In the genomic region with DNA sequence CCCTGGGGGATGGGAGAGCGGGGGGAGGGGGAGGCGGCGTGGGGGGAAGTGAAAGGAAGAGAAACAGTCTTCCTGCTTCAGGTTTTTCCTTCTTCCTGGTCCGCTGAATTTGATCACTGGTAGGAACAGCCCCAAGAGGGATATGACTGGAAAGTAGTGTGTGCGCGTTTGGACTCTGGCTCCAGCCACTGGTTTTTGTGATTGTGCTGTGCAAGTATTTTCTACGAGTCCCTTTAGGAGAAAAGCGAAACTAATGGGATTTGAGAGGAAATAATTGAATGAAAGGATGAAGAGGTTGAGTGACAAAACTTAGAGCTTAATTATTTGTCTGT, we compare ENCODE assay signal across 9 cellular contexts. TPM values are rescaled to one million over a fixed set of nuclear protein-coding genes. Genes with fewer than 3 reads are reported as not detected.
A peak's percentile ranks its signal among the peaks of the same experiment; 100 is the strongest.
DNase-seq lines count a peak whose midpoint lies in the region; ATAC-seq and TF ChIP-seq lines count a peak whose summit lies in the region.
"Had no signal": no experiment of that assay in that cellular context is flagged by ENCODE, and none has a peak within 500 bp of the region (broad histone marks: within the 10 kb centered on the region; RNA-seq: fewer than 3 reads in every experiment).

No MANE protein-coding gene starts in this region.

- H3K36me3 Mint-ChIP-seq in activated T-helper 2 cell treated with anti-CD3 and anti-CD28 coated beads, Interferon-gamma antibody, Interleukin-2, Interleukin-4, amounts not matched to agents 10 μg/mL and 5 μg/mL and 100 μg/mL, durations not matched to agents 14 hours and 24 hours and 36 hours (ENCODE audit: low read depth) = no peaks in the 10 kb centered on the region
- H3K36me3 Mint-ChIP-seq in effector memory CD8-positive, alpha-beta T cell (ENCODE audit: insufficient read depth) = no peaks in the 10 kb centered on the region
- H3K36me3 Mint-ChIP-seq: activated naive CD8-positive, alpha-beta T cell treated with anti-CD3 and anti-CD28 coated beads, Interleukin-2, amount 10 ng/mL, durations not matched to agents 7 days and 5 days had no signal

- H3K4me1 Mint-ChIP-seq in activated T-helper 2 cell treated with anti-CD3 and anti-CD28 coated beads, Interferon-gamma antibody, Interleukin-2, Interleukin-4, amounts not matched to agents 10 μg/mL and 5 μg/mL and 100 μg/mL, durations not matched to agents 14 hours and 24 hours and 36 hours (ENCODE audit: low read depth) = peaks cover 2% of the 10 kb centered on the region
- H3K4me1 Mint-ChIP-seq in effector memory CD8-positive, alpha-beta T cell (ENCODE audit: low read depth in 2 of 2) = peaks cover 0 to 7% of the 10 kb centered on the region in 2 donors
- H3K4me1 Mint-ChIP-seq: activated naive CD8-positive, alpha-beta T cell treated with anti-CD3 and anti-CD28 coated beads, Interleukin-2, amount 10 ng/mL, durations not matched to agents 7 days and 5 days had no signal

- H3K9me3 ChIP-seq in SK-N-MC (ENCODE audit: low read depth, low read length) = no peaks in the 10 kb centered on the region
- no peaks in the 10 kb centered on the region for H3K9me3 ChIP-seq in gastroesophageal sphincter
- H3K9me3 ChIP-seq in trophoblast cell (ENCODE audit: insufficient read depth, low read depth, low read length) = no peaks in the 10 kb centered on the region

- no peak overlapping the region for H4K12ac ChIP-seq in trophoblast cell (ENCODE audit: low read depth, low read length)

- H3K4me3 ChIP-seq in SK-N-MC (peak overlapping the region; percentile 77), gastroesophageal sphincter (peak overlapping the region; percentile 53 to 66), trophoblast cell (ENCODE audit: low read depth, low read length) (peak overlapping the region; percentile 91)

- no peak overlapping the region for H2AFZ ChIP-seq in trophoblast cell (ENCODE audit: insufficient read depth, low read length, poor library complexity)

- no peak overlapping the region for H3K4me3 Mint-ChIP-seq in activated T-helper 2 cell treated with anti-CD3 and anti-CD28 coated beads, Interferon-gamma antibody, Interleukin-2, Interleukin-4, amounts not matched to agents 10 μg/mL and 5 μg/mL and 100 μg/mL, durations not matched to agents 14 hours and 24 hours and 36 hours (ENCODE audit: low read depth)
- H3K4me3 Mint-ChIP-seq in effector memory CD8-positive, alpha-beta T cell = peak overlapping the region in 1 of 2 donors; percentile 19

- no peak for TF ChIP-seq CTCF in gastroesophageal sphincter (IDR thresholded peaks at IDR 0.05)

- H3K4me1 ChIP-seq in gastroesophageal sphincter (peaks cover 0 to 10% (median 0%) of the 10 kb centered on the region in 3 donors), trophoblast cell (ENCODE audit: control insufficient read depth in 1 of 2, insufficient read depth in 2 of 2, low read length in 2 of 2) (peaks cover 0 to 1% of the 10 kb centered on the region in 2 experiments)

- H2AK5ac ChIP-seq in trophoblast cell (ENCODE audit: low read length) = no peak overlapping the region

- ATAC-seq in gastroesophageal sphincter (peak; percentile 2), GM21619 (IDR thresholded peaks at IDR 0.05; ENCODE audit: unreplicated experiment) (no peak), GM18511 (IDR thresholded peaks at IDR 0.05; ENCODE audit: unreplicated experiment) (no peak)
- no peak for ATAC-seq in effector memory CD8-positive, alpha-beta T cell (replicated peaks)

- H2BK120ac ChIP-seq in trophoblast cell (ENCODE audit: insufficient read depth, low read length, poor library complexity) = no peak overlapping the region

- no peak overlapping the region for H3K4ac ChIP-seq in trophoblast cell (ENCODE audit: low read depth, low read length)

- H3K27me3 Mint-ChIP-seq in activated T-helper 2 cell treated with anti-CD3 and anti-CD28 coated beads, Interferon-gamma antibody, Interleukin-2, Interleukin-4, amounts not matched to agents 10 μg/mL and 5 μg/mL and 100 μg/mL, durations not matched to agents 14 hours and 24 hours and 36 hours (ENCODE audit: low read depth) = peaks cover 20% of the 10 kb centered on the region
- H3K27me3 Mint-ChIP-seq in effector memory CD8-positive, alpha-beta T cell = peaks cover 0 to 24% of the 10 kb centered on the region in 2 donors

- no peaks in the 10 kb centered on the region for H3K9me3 Mint-ChIP-seq in activated T-helper 2 cell treated with anti-CD3 and anti-CD28 coated beads, Interferon-gamma antibody, Interleukin-2, Interleukin-4, amounts not matched to agents 10 μg/mL and 5 μg/mL and 100 μg/mL, durations not matched to agents 14 hours and 24 hours and 36 hours
- H3K9me3 Mint-ChIP-seq in effector memory CD8-positive, alpha-beta T cell = peaks cover 0 to 1% of the 10 kb centered on the region in 2 donors
- H3K9me3 Mint-ChIP-seq: activated naive CD8-positive, alpha-beta T cell treated with anti-CD3 and anti-CD28 coated beads, Interleukin-2, amount 10 ng/mL, durations not matched to agents 7 days and 5 days had no signal

- H3K79me1 ChIP-seq in trophoblast cell (ENCODE audit: low read length) = peaks cover 6% of the 10 kb centered on the region

- peak overlapping the region; percentile 63 for H4K91ac ChIP-seq in trophoblast cell (ENCODE audit: low read depth, low read length)

- no peak for TF ChIP-seq EP300 in gastroesophageal sphincter (IDR thresholded peaks at IDR 0.05)

- H3K79me2 ChIP-seq in trophoblast cell (ENCODE audit: control insufficient read depth, insufficient read depth, low read length, poor library complexity) = peaks cover 4% of the 10 kb centered on the region

- H3K36me3 ChIP-seq in SK-N-MC (ENCODE audit: insufficient read depth, low read length) (no peaks in the 10 kb centered on the region), gastroesophageal sphincter (no peaks in the 10 kb centered on the region), trophoblast cell (ENCODE audit: control insufficient read depth in 1 of 2, insufficient read depth in 2 of 2, low read length in 2 of 2) (no peaks in the 10 kb centered on the region)

- H3K4me2 ChIP-seq in trophoblast cell (ENCODE audit: low read length) = peak overlapping the region; percentile 87

- intact Hi-C loops in activated T-helper 2 cell treated with anti-CD3 and anti-CD28 coated beads, Interferon-gamma antibody, Interleukin-2, Interleukin-4, amounts not matched to agents 10 μg/mL and 5 μg/mL and 100 μg/mL, durations not matched to agents 14 hours and 24 hours and 36 hours (cut with micrococcal nuclease) = no loop called here

- DNase-seq in DMS53 (lab: John Stamatoyannopoulos, UW) (peak; percentile 55), SK-N-MC (ENCODE audit: low read depth, low spot score) (no peak), trophoblast cell (peak in 1 of 2 donors; percentile 17)
- DNase-seq in activated T-helper 2 cell treated with anti-CD3 and anti-CD28 coated beads, Interferon-gamma antibody, Interleukin-2, Interleukin-4, amounts not matched to agents 10 μg/mL and 5 μg/mL and 100 μg/mL, durations not matched to agents 14 hours and 24 hours and 36 hours (ENCODE audit: low spot score) = no peak
- DNase-seq in effector memory CD8-positive, alpha-beta T cell = no peak
- DNase-seq: activated naive CD8-positive, alpha-beta T cell treated with anti-CD3 and anti-CD28 coated beads, Interleukin-2, amount 10 ng/mL, durations not matched to agents 7 days and 5 days had no signal

- no peak for TF ChIP-seq POLR2A in gastroesophageal sphincter (IDR thresholded peaks at IDR 0.05)

- H3K9ac ChIP-seq in SK-N-MC (ENCODE audit: insufficient read length) (peak overlapping the region; percentile 78), trophoblast cell (ENCODE audit: low read length) (no peak overlapping the region)

- peak overlapping the region; percentile 60 for H4K8ac ChIP-seq in trophoblast cell (ENCODE audit: low read depth, low read length)

- H3K27ac Mint-ChIP-seq in activated T-helper 2 cell treated with anti-CD3 and anti-CD28 coated beads, Interferon-gamma antibody, Interleukin-2, Interleukin-4, amounts not matched to agents 10 μg/mL and 5 μg/mL and 100 μg/mL, durations not matched to agents 14 hours and 24 hours and 36 hours = no peak overlapping the region
- no peak overlapping the region for H3K27ac Mint-ChIP-seq in effector memory CD8-positive, alpha-beta T cell
- H3K27ac Mint-ChIP-seq: activated naive CD8-positive, alpha-beta T cell treated with anti-CD3 and anti-CD28 coated beads, Interleukin-2, amount 10 ng/mL, durations not matched to agents 7 days and 5 days had no signal

- 0 to 15% methylated on average over 1 to 3 of the region's 8 CpGs for WGBS in gastroesophageal sphincter (ENCODE audit: low coverage in 1 of 2), 2 donors
- WGBS in trophoblast cell (ENCODE audit: extremely low coverage, insufficient coverage, insufficient read length) = no CpG with 5 or more reads among the region's 8 CpGs

- no peak overlapping the region for H2BK12ac ChIP-seq in trophoblast cell (ENCODE audit: low read length)

- H3K27me3 ChIP-seq in gastroesophageal sphincter (no peaks in the 10 kb centered on the region), trophoblast cell (ENCODE audit: insufficient read depth, low read length) (no peaks in the 10 kb centered on the region)

- H3K27ac ChIP-seq in SK-N-MC (no peak overlapping the region), gastroesophageal sphincter (peak overlapping the region in 3 of 4 donors; percentile 77 to 82 (median 81)), trophoblast cell (ENCODE audit: low read depth, low read length) (peak overlapping the region; percentile 86)

- H2BK5ac ChIP-seq in trophoblast cell (ENCODE audit: low read depth, low read length, poor library complexity) = no peak overlapping the region

- no peak overlapping the region for H3K14ac ChIP-seq in trophoblast cell (ENCODE audit: low read length)

- H3K18ac ChIP-seq in trophoblast cell (ENCODE audit: low read length) = peak overlapping the region; percentile 71

- no peak overlapping the region for H3K23ac ChIP-seq in trophoblast cell (ENCODE audit: low read length)

RNA-seq across cellular contexts. Expression of a gene that starts 0.8 kb away (rescaled TPM):
- total RNA-seq in gastroesophageal sphincter = 10 to 100 TPM in 1 of 4 donors, 1 to 10 TPM in 3; 5.3 to 13.9 (median 7.0) TPM
- polyA plus RNA-seq in trophoblast cell (2013) = 26.1 and 26.6 TPM in 2 replicates
- not detected in 2 replicates for total RNA-seq in activated T-helper 2 cell treated with anti-CD3 and anti-CD28 coated beads, Interferon-gamma antibody, Interleukin-2, Interleukin-4, amounts not matched to agents 10 μg/mL and 5 μg/mL and 100 μg/mL, durations not matched to agents 14 hours and 24 hours and 36 hours
- total RNA-seq: activated naive CD8-positive, alpha-beta T cell treated with anti-CD3 and anti-CD28 coated beads, Interleukin-2, amount 10 ng/mL, durations not matched to agents 7 days and 5 days had no signal
